1 cellular context compared by ENCODE assay signal in genomic region chr15:66961407-66961884, GRCh38.
A peak's percentile ranks its signal among the peaks of the same experiment; 100 is the strongest.
TF ChIP-seq lines count a peak whose summit lies in the region.

No MANE protein-coding gene starts in this region.

TF ChIP-seq in K562, 482 proteins besides CTCF, POLR2A, EP300 and RAD21 (continued from another document):
- TF ChIP-seq TFE3 (CRISPR knock-in tag; IDR thresholded peaks at IDR 0.05) (no peak), TCF7L2 (IDR thresholded peaks at IDR 0.05; ENCODE audit: low read depth, low read length) (no peak), ZNF561 (CRISPR knock-in tag; conservative IDR thresholded peaks at IDR 0.05) (no peak), ZNF24 (IDR thresholded peaks at IDR 0.05) (peak; percentile 59; the same call in 1 of the 2 replicates), BCOR (IDR thresholded peaks at IDR 0.05) (peak; percentile 64; the same call in 1 of the 2 replicates), SMAD4 (CRISPR knock-in tag; conservative IDR thresholded peaks at IDR 0.05) (no peak), NCOA1 (IDR thresholded peaks at IDR 0.05; ENCODE audit: low read depth) (0 out of 2 replicates have a peak, but pooled peaks have one; percentile 44), KLF16 (IDR thresholded peaks at IDR 0.05) (peak; percentile 99), PKNOX1 (IDR thresholded peaks at IDR 0.05) (peak; percentile 75), ATF7 (IDR thresholded peaks at IDR 0.05) (peak; percentile 46), KDM1A (IDR thresholded peaks at IDR 0.05) (peak; percentile 49 to 65), RBM25 (IDR thresholded peaks at IDR 0.05; ENCODE audit: low read depth, low read length, severe bottlenecking) (peak; percentile 62), AFF1 (IDR thresholded peaks at IDR 0.05; ENCODE audit: low read depth in 1 of 2, partially characterized antibody in 2 of 2) (peak in 1 of 2 experiments; percentile 85), MEIS2 (IDR thresholded peaks at IDR 0.05; ENCODE audit: partially characterized antibody) (peak; percentile 92), ATF1 (CRISPR knock-in tag; IDR thresholded peaks at IDR 0.05) (no peak), ATF1 (tag; IDR thresholded peaks at IDR 0.05) (0 out of 2 replicates have a peak, but pooled peaks have one; percentile 35), LEF1 (IDR thresholded peaks at IDR 0.05) (peak; percentile 92), TARDBP (IDR thresholded peaks at IDR 0.05) (0 out of 2 replicates have a peak, but pooled peaks have one; percentile 37), PBX2 (CRISPR knock-in tag; IDR thresholded peaks at IDR 0.05; ENCODE audit: low read depth) (no peak), PBX2 (tag; conservative IDR thresholded peaks at IDR 0.05; ENCODE audit: low read depth) (peak; percentile 95), TRIM24 (IDR thresholded peaks at IDR 0.05) (peak; percentile 95 to 97), ADNP (tag; IDR thresholded peaks at IDR 0.05) (no peak), BHLHE40 (IDR thresholded peaks at IDR 0.05; ENCODE audit: low read length) (peak; percentile 66)
